ENCODE assay signal across 1 cellular context in the genomic region with DNA sequence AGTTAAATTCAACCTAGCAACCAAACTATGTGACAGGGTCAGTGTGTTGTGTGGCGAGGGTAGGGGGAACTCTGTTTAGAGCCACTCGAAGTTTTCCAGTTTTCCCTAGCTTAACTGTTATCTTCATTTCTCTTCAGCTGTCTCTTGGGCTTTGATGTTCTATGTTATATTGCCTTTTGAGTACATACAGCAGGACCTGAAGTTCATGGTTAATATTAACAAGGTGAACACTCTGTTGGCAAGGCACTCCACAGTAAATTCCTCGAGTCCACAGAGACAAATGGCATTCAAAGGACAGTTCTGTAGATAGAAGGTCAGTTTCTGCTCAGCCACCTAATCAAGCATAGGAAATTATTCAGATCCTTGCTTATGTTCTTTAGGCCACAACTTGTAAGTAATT.
TF ChIP-seq lines count a peak whose summit lies in the region.

No MANE protein-coding gene starts in this region.

TF ChIP-seq in GM23338, 12 proteins besides CTCF, POLR2A, EP300 and RAD21 (continued from another document):
- TF ChIP-seq EZH2phosphoT487 (IDR thresholded peaks at IDR 0.05; ENCODE audit: unreplicated experiment) (no peak), NANOG (IDR thresholded peaks at IDR 0.05; ENCODE audit: borderline replicate concordance) (no peak), ZNF114 (CRISPR knock-in tag; IDR thresholded peaks at IDR 0.05) (no peak), CREB1 (CRISPR knock-in tag; IDR thresholded peaks at IDR 0.05; ENCODE audit: low read depth) (no peak)
- TF ChIP-seq, protein P1, sequence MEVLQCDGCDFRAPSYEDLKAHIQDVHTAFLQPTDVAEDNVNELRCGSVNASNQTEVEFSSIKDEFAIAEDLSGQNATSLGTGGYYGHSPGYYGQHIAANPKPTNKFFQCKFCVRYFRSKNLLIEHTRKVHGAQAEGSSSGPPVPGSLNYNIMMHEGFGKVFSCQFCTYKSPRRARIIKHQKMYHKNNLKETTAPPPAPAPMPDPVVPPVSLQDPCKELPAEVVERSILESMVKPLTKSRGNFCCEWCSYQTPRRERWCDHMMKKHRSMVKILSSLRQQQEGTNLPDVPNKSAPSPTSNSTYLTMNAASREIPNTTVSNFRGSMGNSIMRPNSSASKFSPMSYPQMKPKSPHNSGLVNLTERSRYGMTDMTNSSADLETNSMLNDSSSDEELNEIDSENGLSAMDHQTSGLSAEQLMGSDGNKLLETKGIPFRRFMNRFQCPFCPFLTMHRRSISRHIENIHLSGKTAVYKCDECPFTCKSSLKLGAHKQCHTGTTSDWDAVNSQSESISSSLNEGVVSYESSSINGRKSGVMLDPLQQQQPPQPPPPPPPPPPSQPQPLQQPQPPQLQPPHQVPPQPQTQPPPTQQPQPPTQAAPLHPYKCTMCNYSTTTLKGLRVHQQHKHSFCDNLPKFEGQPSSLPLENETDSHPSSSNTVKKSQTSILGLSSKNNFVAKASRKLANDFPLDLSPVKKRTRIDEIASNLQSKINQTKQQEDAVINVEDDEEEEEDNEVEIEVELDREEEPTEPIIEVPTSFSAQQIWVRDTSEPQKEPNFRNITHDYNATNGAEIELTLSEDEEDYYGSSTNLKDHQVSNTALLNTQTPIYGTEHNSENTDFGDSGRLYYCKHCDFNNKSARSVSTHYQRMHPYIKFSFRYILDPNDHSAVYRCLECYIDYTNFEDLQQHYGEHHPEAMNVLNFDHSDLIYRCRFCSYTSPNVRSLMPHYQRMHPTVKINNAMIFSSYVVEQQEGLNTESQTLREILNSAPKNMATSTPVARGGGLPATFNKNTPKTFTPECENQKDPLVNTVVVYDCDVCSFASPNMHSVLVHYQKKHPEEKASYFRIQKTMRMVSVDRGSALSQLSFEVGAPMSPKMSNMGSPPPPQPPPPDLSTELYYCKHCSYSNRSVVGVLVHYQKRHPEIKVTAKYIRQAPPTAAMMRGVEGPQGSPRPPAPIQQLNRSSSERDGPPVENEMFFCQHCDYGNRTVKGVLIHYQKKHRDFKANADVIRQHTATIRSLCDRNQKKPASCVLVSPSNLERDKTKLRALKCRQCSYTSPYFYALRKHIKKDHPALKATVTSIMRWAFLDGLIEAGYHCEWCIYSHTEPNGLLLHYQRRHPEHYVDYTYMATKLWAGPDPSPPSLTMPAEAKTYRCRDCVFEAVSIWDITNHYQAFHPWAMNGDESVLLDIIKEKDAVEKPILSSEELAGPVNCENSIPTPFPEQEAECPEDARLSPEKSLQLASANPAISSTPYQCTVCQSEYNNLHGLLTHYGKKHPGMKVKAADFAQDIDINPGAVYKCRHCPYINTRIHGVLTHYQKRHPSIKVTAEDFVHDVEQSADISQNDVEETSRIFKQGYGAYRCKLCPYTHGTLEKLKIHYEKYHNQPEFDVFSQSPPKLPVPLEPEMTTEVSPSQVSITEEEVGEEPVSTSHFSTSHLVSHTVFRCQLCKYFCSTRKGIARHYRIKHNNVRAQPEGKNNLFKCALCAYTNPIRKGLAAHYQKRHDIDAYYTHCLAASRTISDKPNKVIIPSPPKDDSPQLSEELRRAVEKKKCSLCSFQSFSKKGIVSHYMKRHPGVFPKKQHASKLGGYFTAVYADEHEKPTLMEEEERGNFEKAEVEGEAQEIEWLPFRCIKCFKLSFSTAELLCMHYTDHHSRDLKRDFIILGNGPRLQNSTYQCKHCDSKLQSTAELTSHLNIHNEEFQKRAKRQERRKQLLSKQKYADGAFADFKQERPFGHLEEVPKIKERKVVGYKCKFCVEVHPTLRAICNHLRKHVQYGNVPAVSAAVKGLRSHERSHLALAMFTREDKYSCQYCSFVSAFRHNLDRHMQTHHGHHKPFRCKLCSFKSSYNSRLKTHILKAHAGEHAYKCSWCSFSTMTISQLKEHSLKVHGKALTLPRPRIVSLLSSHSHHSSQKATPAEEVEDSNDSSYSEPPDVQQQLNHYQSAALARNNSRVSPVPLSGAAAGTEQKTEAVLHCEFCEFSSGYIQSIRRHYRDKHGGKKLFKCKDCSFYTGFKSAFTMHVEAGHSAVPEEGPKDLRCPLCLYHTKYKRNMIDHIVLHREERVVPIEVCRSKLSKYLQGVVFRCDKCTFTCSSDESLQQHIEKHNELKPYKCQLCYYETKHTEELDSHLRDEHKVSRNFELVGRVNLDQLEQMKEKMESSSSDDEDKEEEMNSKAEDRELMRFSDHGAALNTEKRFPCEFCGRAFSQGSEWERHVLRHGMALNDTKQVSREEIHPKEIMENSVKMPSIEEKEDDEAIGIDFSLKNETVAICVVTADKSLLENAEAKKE (CRISPR knock-in tag; IDR thresholded peaks at IDR 0.05): no peak
